ENCODE assay signal across 8 cellular contexts in genomic region chr16:27315333-27316037, GRCh38. TPM values are rescaled to one million over a fixed set of nuclear protein-coding genes. Genes with fewer than 3 reads are reported as not detected.
DNase-seq lines count a peak whose midpoint lies in the region; ATAC-seq and TF ChIP-seq lines count a peak whose summit lies in the region.

No MANE protein-coding gene starts in this region.

- H3K27ac ChIP-seq in endodermal cell (ENCODE audit: low read depth, low read length), result no peak overlapping the region

- DNase-seq in HuH-7.5 (ENCODE audit: low spot score), result peak; percentile 31
- DNase-seq in activated CD4-positive, alpha-beta T cell treated with anti-CD3 and anti-CD28 coated beads, Interleukin-2, amount 50 U/mL, for 24 hours (ENCODE audit: low read depth in 1 of 2, low spot score in 1 of 2), result peak; percentile 26 to 37
- DNase-seq in endodermal cell, result peak; percentile 73
- peak; percentile 16 to 71 (median 33) for DNase-seq in naive thymus-derived CD8-positive, alpha-beta T cell
- DNase-seq in type B pancreatic cell (ENCODE audit: extremely low spot score, unreplicated experiment), result no peak

- H3K36me3 ChIP-seq in endodermal cell (ENCODE audit: control insufficient read depth, insufficient read depth, low read length), result no peaks in the 10 kb centered on the region

- no peaks in the 10 kb centered on the region for H3K27me3 ChIP-seq in endodermal cell (ENCODE audit: control insufficient read depth, insufficient read depth, low read length, poor library complexity, severe bottlenecking)

- H3K9me3 Mint-ChIP-seq in endodermal cell, result no peaks in the 10 kb centered on the region
- H3K9me3 Mint-ChIP-seq in naive thymus-derived CD8-positive, alpha-beta T cell, result no peaks in the 10 kb centered on the region
- no peaks in the 10 kb centered on the region for H3K9me3 Mint-ChIP-seq in type B pancreatic cell

- TF ChIP-seq CTCF in endodermal cell (conservative IDR thresholded peaks at IDR 0.05), result peak; percentile 18
- TF ChIP-seq CTCF in type B pancreatic cell (conservative IDR thresholded peaks at IDR 0.05), result no peak

- H3K27me3 Mint-ChIP-seq in endodermal cell (ENCODE audit: insufficient read depth) (peaks cover 11% of the 10 kb centered on the region), type B pancreatic cell (peaks cover 44% of the 10 kb centered on the region)
- H3K27me3 Mint-ChIP-seq in naive thymus-derived CD8-positive, alpha-beta T cell, result no peaks in the 10 kb centered on the region

- H3K4me3 Mint-ChIP-seq in endodermal cell (peak overlapping the region; percentile 81), type B pancreatic cell (peak overlapping the region; percentile 90)
- H3K4me3 Mint-ChIP-seq in naive thymus-derived CD8-positive, alpha-beta T cell, result peak overlapping the region; percentile 83 to 94 (median 91)

- peaks cover 21% of the 10 kb centered on the region for H3K4me1 Mint-ChIP-seq in endodermal cell
- peaks cover 47 to 71% (median 65%) of the 10 kb centered on the region in 4 donors for H3K4me1 Mint-ChIP-seq in naive thymus-derived CD8-positive, alpha-beta T cell
- peaks cover 29% of the 10 kb centered on the region for H3K4me1 Mint-ChIP-seq in type B pancreatic cell (ENCODE audit: unreplicated experiment)

- no peaks in the 10 kb centered on the region for H3K36me3 Mint-ChIP-seq in endodermal cell (ENCODE audit: low read depth)
- H3K36me3 Mint-ChIP-seq in naive thymus-derived CD8-positive, alpha-beta T cell, result peaks cover 0 to 15% (median 2%) of the 10 kb centered on the region in 3 donors
- H3K36me3 Mint-ChIP-seq in type B pancreatic cell, result no peaks in the 10 kb centered on the region

- H3K27ac Mint-ChIP-seq in endodermal cell (no peak overlapping the region), type B pancreatic cell (peak overlapping the region; percentile 37)
- H3K27ac Mint-ChIP-seq in naive thymus-derived CD8-positive, alpha-beta T cell, result peak overlapping the region; percentile 91 to 97 (median 96)

- ATAC-seq in naive thymus-derived CD8-positive, alpha-beta T cell, result peak; percentile 28 to 38
- ATAC-seq in HG02678 (IDR thresholded peaks at IDR 0.05; ENCODE audit: unreplicated experiment) (no peak), GM21381 (IDR thresholded peaks at IDR 0.05; ENCODE audit: unreplicated experiment) (no peak), GM21825 (IDR thresholded peaks at IDR 0.05; ENCODE audit: unreplicated experiment) (no peak)

- H3K9me3 ChIP-seq in endodermal cell (ENCODE audit: control insufficient read depth, low read length), result no peaks in the 10 kb centered on the region

- POLR2A ChIA-PET in naive thymus-derived CD8-positive, alpha-beta T cell (lab: Charles Lee), result interaction anchor here (0.7 to 6.3 kb wide), 6 partner anchors 39 to 135 kb away, joined by 3 to 58 read pairs (median 3); partner anchors contain the start of gene NSMCE1

- no peaks in the 10 kb centered on the region for H3K4me1 ChIP-seq in endodermal cell (ENCODE audit: control insufficient read depth, insufficient read depth, low read length)

- peak overlapping the region; percentile 35 for H3K4me3 ChIP-seq in endodermal cell (ENCODE audit: low read length)

- WGBS in endodermal cell (ENCODE audit: insufficient coverage in 1 of 2, insufficient read length in 1 of 2), 2 experiments, result 83 to 87% methylated on average over 6 to 9 of the region's 9 CpGs

- H3K9ac ChIP-seq in endodermal cell (ENCODE audit: extremely low read depth, low read length, poor library complexity, severe bottlenecking), result no peak overlapping the region

RNA-seq across cellular contexts. Expression of gene IL4R, which starts 1.7 kb away (rescaled TPM):
- total RNA-seq in endodermal cell (10 to 100 TPM; 30.6 to 31.6 TPM), type B pancreatic cell (ENCODE audit: low replicate concordance) (12.3 and 22.1 TPM in 2 replicates)
- polyA plus RNA-seq in endodermal cell (2013, experiment 1 of 2), result 8.0 TPM
- polyA plus RNA-seq in endodermal cell (2013, experiment 2 of 2), result 7.6 TPM
- total RNA-seq in naive thymus-derived CD8-positive, alpha-beta T cell, result 100 to 1,000 TPM; 117 to 120 TPM
- 10 to 100 TPM; 18.8 to 49.4 (median 34.7) TPM for polyA plus RNA-seq in naive thymus-derived CD8-positive, alpha-beta T cell

RNA-seq across cellular contexts. Expression of gene NSMCE1, which starts 46.9 kb away (rescaled TPM):
- total RNA-seq in endodermal cell, result 10 to 100 TPM; 22.3 to 22.4 TPM
- polyA plus RNA-seq in endodermal cell (2013, experiment 1 of 2), result 51.9 TPM
- 43.8 TPM for polyA plus RNA-seq in endodermal cell (2013, experiment 2 of 2)
- 10 to 100 TPM; 81.8 to 85.0 TPM for total RNA-seq in naive thymus-derived CD8-positive, alpha-beta T cell
- polyA plus RNA-seq in naive thymus-derived CD8-positive, alpha-beta T cell, result 100 to 1,000 TPM; 177 to 209 (median 185) TPM
- 27.1 and 33.3 TPM in 2 replicates for total RNA-seq in type B pancreatic cell (ENCODE audit: low replicate concordance)

Comparison
In these comparisons a context has a peak if more than half of its experiments do, and no peak if none do; other contexts are left out.
1. ATAC-seq: peak in naive thymus-derived CD8-positive, alpha-beta T cell (2 of 2); none in HG02678 (single experiment), GM21381 (single experiment) and GM21825 (single experiment).
2. Peak in every context shown above with its lines, with median percentiles within 50 percentile points of each other: H3K4me3 Mint-ChIP-seq.